In genomic region chr7:41972270-41972669, GRCh38 we compare ENCODE assay signal across 27 cellular contexts.
DNase-seq lines count a peak whose midpoint lies in the region; ATAC-seq, FAIRE-seq and TF ChIP-seq lines count a peak whose summit lies in the region.
"Had no signal": no experiment of that assay in that cellular context is flagged by ENCODE, and none has a peak within 500 bp of the region (broad histone marks: within the 10 kb centered on the region; RNA-seq: fewer than 3 reads in every experiment).

No MANE protein-coding gene starts in this region.

- H3K27me3 Mint-ChIP-seq in nephron progenitor cell (ENCODE audit: low read depth, poor library complexity): no peaks in the 10 kb centered on the region
- H3K27me3 Mint-ChIP-seq in naive thymus-derived CD4-positive, alpha-beta T cell: peaks cover 0 to 10% (median 3%) of the 10 kb centered on the region in 5 donors
- H3K27me3 Mint-ChIP-seq: CD4-positive, alpha-beta memory T cell; CD4-positive, CD25-positive, alpha-beta regulatory T cell had no signal

- in situ Hi-C loops in HepG2 (cut with HindIII; ENCODE audit: extremely low pct_ligation_motif_present, low pct_unique_long_range_greater_than_20kb): no loop called here

- no peaks in the 10 kb centered on the region for H3K79me2 ChIP-seq in HepG2 (ENCODE audit: insufficient read depth, low read length)

- H2BK15ac ChIP-seq in neuronal stem cell (ENCODE audit: low read length): no peak overlapping the region

- 47% methylated on average over 5 of the region's 13 CpGs for WGBS in HepG2 (ENCODE audit: low lambda C conversion rate)
- WGBS in right lobe of liver (ENCODE audit: insufficient coverage, low coverage, low lambda C conversion rate, missing lambda C conversion rate): 74% methylated on average over 4 of the region's 13 CpGs
- WGBS in neuronal stem cell (ENCODE audit: extremely low coverage in 2 of 2, insufficient read length in 2 of 2, insufficient replicate concordance in 1 of 2), 2 donors: no CpG with 5 or more reads among the region's 13 CpGs

- H4K8ac ChIP-seq in neuronal stem cell (ENCODE audit: low read depth, low read length): no peak overlapping the region

- no peak overlapping the region for H2BK5ac ChIP-seq in neuronal stem cell (ENCODE audit: low read length)

- H3K27me3 ChIP-seq in HepG2 (ENCODE audit: control insufficient read depth in 1 of 2, insufficient read depth in 2 of 2, low read length in 2 of 2): no peaks in the 10 kb centered on the region; a peak in 1 of 5 replicates
- H3K27me3 ChIP-seq in right lobe of liver: no peaks in the 10 kb centered on the region
- H3K27me3 ChIP-seq in neuronal stem cell (ENCODE audit: control insufficient read depth in 3 of 3, insufficient read depth in 3 of 3, low read depth in 1 of 3, low read length in 3 of 3): no peaks in the 10 kb centered on the region
- H3K27me3 ChIP-seq in breast epithelium: no peaks in the 10 kb centered on the region
- H3K27me3 ChIP-seq in naive thymus-derived CD4-positive, alpha-beta T cell (ENCODE audit: control insufficient read depth in 2 of 2, insufficient read depth in 2 of 2, low read length in 2 of 2): no peaks in the 10 kb centered on the region
- H3K27me3 ChIP-seq: BE2C, BLaER1 had no signal

- DNase-seq in HepG2 (ENCODE audit: low spot score): no peak
- DNase-seq in right lobe of liver: no peak
- DNase-seq in nephron progenitor cell: no peak
- no peak for DNase-seq in neuronal stem cell (ENCODE audit: low spot score)
- DNase-seq in breast epithelium (ENCODE audit: low spot score in 2 of 2): no peak
- DNase-seq in naive thymus-derived CD4-positive, alpha-beta T cell: no peak
- DNase-seq: 8988T; ACHN; BE2C; C1 segment of cervical spinal cord; CD4-positive, alpha-beta memory T cell; CD4-positive, CD25-positive, alpha-beta regulatory T cell; CD8-positive, alpha-beta memory T cell; COR-L47; DMS 273 treated with DMSO at 0.1 percent for 48 hours; DMS153; DMS53; DMS79; DND-41; EL; GF-D8 had no signal

- no peaks in the 10 kb centered on the region for H3K4me1 Mint-ChIP-seq in nephron progenitor cell
- H3K4me1 Mint-ChIP-seq in naive thymus-derived CD4-positive, alpha-beta T cell: no peaks in the 10 kb centered on the region
- H3K4me1 Mint-ChIP-seq: CD4-positive, alpha-beta memory T cell; CD4-positive, CD25-positive, alpha-beta regulatory T cell; CD8-positive, alpha-beta memory T cell had no signal

- no peak overlapping the region for H3K14ac ChIP-seq in neuronal stem cell (ENCODE audit: low read length)

- ATAC-seq in HepG2: no peak
- no peak for ATAC-seq in right lobe of liver
- ATAC-seq in naive thymus-derived CD4-positive, alpha-beta T cell: no peak

- H2AFZ ChIP-seq in HepG2 (ENCODE audit: low read length) (no peak overlapping the region), neuronal stem cell (ENCODE audit: low read length) (no peak overlapping the region)

- POLR2A ChIA-PET in HepG2 (lab: Yijun Ruan, JAX): no interaction called here
- POLR2A ChIA-PET in naive thymus-derived CD4-positive, alpha-beta T cell (lab: Charles Lee): no interaction called here

- TF ChIP-seq EP300 in HepG2 (IDR thresholded peaks at IDR 0.05; ENCODE audit: low read depth in 2 of 2, low read length in 2 of 2) (no peak), HepG2 (CRISPR knock-in tag; IDR thresholded peaks at IDR 0.05; ENCODE audit: borderline replicate concordance) (no peak)

- no peak overlapping the region for H2AK5ac ChIP-seq in neuronal stem cell (ENCODE audit: low read depth, low read length)

- H2BK12ac ChIP-seq in neuronal stem cell (ENCODE audit: low read length): no peak overlapping the region

- BruUV-seq in HepG2 (replicated peaks; lab: Mats Ljungman, UMichigan): no TSS peak

- H3K27ac Mint-ChIP-seq in nephron progenitor cell: peak overlapping the region; percentile 71
- H3K27ac Mint-ChIP-seq in naive thymus-derived CD4-positive, alpha-beta T cell: no peak overlapping the region
- H3K27ac Mint-ChIP-seq: CD4-positive, alpha-beta memory T cell; CD4-positive, CD25-positive, alpha-beta regulatory T cell; CD8-positive, alpha-beta memory T cell had no signal

- H3K9ac ChIP-seq in HepG2 (ENCODE audit: insufficient read depth, low read depth, low read length): no peak overlapping the region
- H3K9ac ChIP-seq in neuronal stem cell (ENCODE audit: low read depth, low read length, poor library complexity): no peak overlapping the region
- H3K9ac ChIP-seq: BLaER1 had no signal

- H2BK120ac ChIP-seq in neuronal stem cell (ENCODE audit: low read depth, low read length): no peak overlapping the region

- no peak overlapping the region for H3K4ac ChIP-seq in neuronal stem cell (ENCODE audit: low read length)

- intact Hi-C loops in HepG2 (cut with micrococcal nuclease; ENCODE audit: unreplicated experiment) (no loop called here), right lobe of liver (cut with DNase I) (no loop called here), breast epithelium (cut with DNase I; ENCODE audit: low total_unique reads) (loop anchor here (5.0 kb wide), 1 partner anchor 425 kb away; no protein-coding TSS in a partner anchor)
- intact Hi-C loops in naive thymus-derived CD4-positive, alpha-beta T cell (cut with micrococcal nuclease): no loop called here

- H4K91ac ChIP-seq in neuronal stem cell (ENCODE audit: low read depth, low read length, poor library complexity): no peak overlapping the region

- H3K4me1 ChIP-seq in HepG2 (ENCODE audit: insufficient read depth, low read length): peaks cover 18% of the 10 kb centered on the region
- peaks cover 0 to 15% (median 0%) of the 10 kb centered on the region in 4 donors for H3K4me1 ChIP-seq in right lobe of liver
- H3K4me1 ChIP-seq in neuronal stem cell (ENCODE audit: control insufficient read depth in 2 of 2, insufficient read depth in 1 of 2, low read depth in 1 of 2, low read length in 2 of 2): peaks cover 0 to under 1% of the 10 kb centered on the region in 2 donors
- peaks cover 0 to 4% of the 10 kb centered on the region in 2 donors for H3K4me1 ChIP-seq in breast epithelium
- H3K4me1 ChIP-seq in naive thymus-derived CD4-positive, alpha-beta T cell (ENCODE audit: control insufficient read depth in 2 of 2, insufficient read depth in 2 of 2, low read length in 2 of 2): no peaks in the 10 kb centered on the region
- H3K4me1 ChIP-seq: BE2C, BLaER1 had no signal

- H3K4me3 ChIP-seq in HepG2 (replicated peaks in 1 of 3; ENCODE audit: insufficient read depth in 1 of 3, low read depth in 2 of 3, low read length in 3 of 3) (no peak overlapping the region), right lobe of liver (no peak overlapping the region), neuronal stem cell (ENCODE audit: low read length in 2 of 2) (no peak overlapping the region), breast epithelium (no peak overlapping the region)
- H3K4me3 ChIP-seq in naive thymus-derived CD4-positive, alpha-beta T cell (ENCODE audit: low read length): no peak overlapping the region
- H3K4me3 ChIP-seq: BLaER1 had no signal

- no peak overlapping the region for H3K18ac ChIP-seq in neuronal stem cell (ENCODE audit: low read length)

- H3K9me3 ChIP-seq in HepG2 (ENCODE audit: low read length): no peaks in the 10 kb centered on the region
- H3K9me3 ChIP-seq in right lobe of liver: no peaks in the 10 kb centered on the region
- no peaks in the 10 kb centered on the region for H3K9me3 ChIP-seq in neuronal stem cell (replicated peaks in 1 of 2; ENCODE audit: control insufficient read depth in 2 of 2, insufficient read depth in 1 of 2, low read depth in 1 of 2, low read length in 2 of 2)
- no peaks in the 10 kb centered on the region for H3K9me3 ChIP-seq in breast epithelium
- no peaks in the 10 kb centered on the region for H3K9me3 ChIP-seq in naive thymus-derived CD4-positive, alpha-beta T cell (ENCODE audit: control insufficient read depth in 2 of 3, low read length in 3 of 3)
- H3K9me3 ChIP-seq: BE2C, BLaER1 had no signal

- TF ChIP-seq CTCF in HepG2 (CRISPR knock-in tag; IDR thresholded peaks at IDR 0.05) (no peak), right lobe of liver (IDR thresholded peaks at IDR 0.05) (no peak), nephron progenitor cell (IDR thresholded peaks at IDR 0.05) (no peak), breast epithelium (IDR thresholded peaks at IDR 0.05) (no peak)

- H3K4me2 ChIP-seq in HepG2 (ENCODE audit: low read depth, low read length) (peak overlapping the region; percentile 55), neuronal stem cell (ENCODE audit: insufficient read depth, low read length, poor library complexity, severe bottlenecking) (no peak overlapping the region)
- H3K4me2 ChIP-seq: BLaER1 had no signal

- peaks cover 83% of the 10 kb centered on the region for H3K36me3 Mint-ChIP-seq in nephron progenitor cell (ENCODE audit: low read depth)
- H3K36me3 Mint-ChIP-seq in naive thymus-derived CD4-positive, alpha-beta T cell: no peaks in the 10 kb centered on the region
- H3K36me3 Mint-ChIP-seq: CD14-positive monocyte; CD4-positive, alpha-beta memory T cell; CD4-positive, CD25-positive, alpha-beta regulatory T cell; CD8-positive, alpha-beta memory T cell had no signal

- no peaks in the 10 kb centered on the region for H4K20me1 ChIP-seq in HepG2 (ENCODE audit: insufficient read depth, low read length)
- H4K20me1 ChIP-seq: BLaER1 had no signal

- TF ChIP-seq RAD21 in HepG2 (CRISPR knock-in tag; IDR thresholded peaks at IDR 0.05): no peak

- CTCF ChIA-PET in HepG2 (lab: Yijun Ruan, JAX; ENCODE audit: low intra/inter-chr PET ratio, low total read pairs): no interaction called here
- CTCF ChIA-PET in naive thymus-derived CD4-positive, alpha-beta T cell (lab: Charles Lee): no interaction called here

- H3K4me3 Mint-ChIP-seq in nephron progenitor cell: no peak overlapping the region
- no peak overlapping the region for H3K4me3 Mint-ChIP-seq in naive thymus-derived CD4-positive, alpha-beta T cell
- H3K4me3 Mint-ChIP-seq: CD14-positive monocyte; CD4-positive, alpha-beta memory T cell; CD8-positive, alpha-beta memory T cell had no signal

- H3K23ac ChIP-seq in neuronal stem cell (ENCODE audit: low read depth, low read length, poor library complexity): peak overlapping the region; percentile 13

- no peaks in the 10 kb centered on the region for H3K36me3 ChIP-seq in HepG2 (replicated peaks in 1 of 2; ENCODE audit: control insufficient read depth in 1 of 2, insufficient read depth in 2 of 2, low read length in 2 of 2)
- H3K36me3 ChIP-seq in right lobe of liver: no peaks in the 10 kb centered on the region
- H3K36me3 ChIP-seq in neuronal stem cell (replicated peaks in 1 of 2; ENCODE audit: control insufficient read depth in 2 of 2, insufficient read depth in 2 of 2, low read length in 2 of 2): peaks cover 38 to 100% of the 10 kb centered on the region in 2 donors
- H3K36me3 ChIP-seq in breast epithelium: no peaks in the 10 kb centered on the region
- no peaks in the 10 kb centered on the region for H3K36me3 ChIP-seq in naive thymus-derived CD4-positive, alpha-beta T cell (ENCODE audit: control insufficient read depth in 2 of 3, insufficient read depth in 3 of 3, low read length in 3 of 3)
- H3K36me3 ChIP-seq: BE2C had no signal

- H3K9me3 Mint-ChIP-seq in nephron progenitor cell: no peaks in the 10 kb centered on the region
- no peaks in the 10 kb centered on the region for H3K9me3 Mint-ChIP-seq in naive thymus-derived CD4-positive, alpha-beta T cell
- H3K9me3 Mint-ChIP-seq: CD14-positive monocyte; CD4-positive, alpha-beta memory T cell; CD8-positive, alpha-beta memory T cell had no signal

- no peak for TF ChIP-seq POLR2A in HepG2 (IDR thresholded peaks at IDR 0.05; ENCODE audit: insufficient read depth in 1 of 2, low read depth in 2 of 2, low read length in 2 of 2)
- TF ChIP-seq POLR2A in right lobe of liver (IDR thresholded peaks at IDR 0.05): no peak
- TF ChIP-seq POLR2A in breast epithelium (IDR thresholded peaks at IDR 0.05): no peak

- H3K79me1 ChIP-seq in neuronal stem cell (ENCODE audit: low read depth, low read length): no peaks in the 10 kb centered on the region

- no peak overlapping the region for H3K27ac ChIP-seq in HepG2 (ENCODE audit: extremely low read length, insufficient read depth, low read length)
- no peak overlapping the region for H3K27ac ChIP-seq in right lobe of liver
- no peak overlapping the region for H3K27ac ChIP-seq in neuronal stem cell (replicated peaks; ENCODE audit: low read length)
- no peak overlapping the region for H3K27ac ChIP-seq in breast epithelium
- H3K27ac ChIP-seq in naive thymus-derived CD4-positive, alpha-beta T cell (ENCODE audit: low read depth, low read length): no peak overlapping the region
- H3K27ac ChIP-seq: BLaER1 had no signal

- FAIRE-seq in HepG2 (lab: Jason Lieb, UNC): no peak
- FAIRE-seq: A204.1, G401.6, GM12891, GM19239 had no signal
